8 cellular contexts compared by ENCODE assay signal in the genomic region with DNA sequence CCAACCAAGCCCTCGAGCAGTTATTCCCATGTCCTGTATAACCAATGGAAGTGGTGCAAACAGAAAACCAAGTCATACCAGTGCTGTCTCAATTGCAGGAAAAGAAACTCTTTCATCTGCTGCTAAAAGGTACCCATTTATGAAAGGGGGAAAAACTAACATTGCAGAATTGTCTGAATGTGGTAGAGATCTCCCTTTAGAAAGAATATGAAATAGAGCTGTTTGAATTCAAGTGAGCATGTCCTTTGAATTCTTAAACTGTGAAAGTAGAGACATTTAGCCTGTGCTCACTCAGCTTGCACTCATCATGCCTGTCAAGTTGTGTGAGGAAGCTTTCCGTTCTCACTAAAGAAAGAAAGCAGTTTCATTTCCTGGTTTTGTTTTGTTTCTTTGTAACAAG.
DNase-seq lines count a peak whose midpoint lies in the region; ATAC-seq and TF ChIP-seq lines count a peak whose summit lies in the region.

No MANE protein-coding gene starts in this region.

- no peaks in the 10 kb centered on the region for H3K9me3 ChIP-seq in CD4-positive, alpha-beta T cell (ENCODE audit: control insufficient read depth, low read length)

- no peaks in the 10 kb centered on the region for H3K9me3 Mint-ChIP-seq in CD4-positive, alpha-beta T cell
- H3K9me3 Mint-ChIP-seq in activated T-helper 2 cell treated with anti-CD3 and anti-CD28 coated beads, Interferon-gamma antibody, Interleukin-2, Interleukin-4, amounts not matched to agents 10 μg/mL and 5 μg/mL and 100 μg/mL, durations not matched to agents 14 hours and 24 hours and 36 hours = peaks cover 4% of the 10 kb centered on the region

- POLR2A ChIA-PET in CD4-positive, alpha-beta T cell (lab: Charles Lee) = interaction anchor here (1.0 kb wide), 1 partner anchor 10 kb away, joined by 6 read pairs; no protein-coding TSS in a partner anchor

- no peak for DNase-seq in CD4-positive, alpha-beta T cell
- DNase-seq in activated T-helper 2 cell treated with anti-CD3 and anti-CD28 coated beads, Interferon-gamma antibody, Interleukin-2, Interleukin-4, amounts not matched to agents 10 μg/mL and 5 μg/mL and 100 μg/mL, durations not matched to agents 14 hours and 24 hours and 36 hours (ENCODE audit: low spot score) = no peak
- DNase-seq in NCI-H1694 treated with DMSO at 0.1 percent for 48 hours (lab: John Stamatoyannopoulos, UW) (no peak), posterior cingulate gyrus (no peak)
- no peak for DNase-seq in stimulated activated naive CD4-positive, alpha-beta T cell (lab: John Stamatoyannopoulos, UW)
- no peak for DNase-seq in activated CD4-positive, CD25-positive, alpha-beta regulatory T cell treated with anti-CD3 and anti-CD28 coated beads, Interleukin-2, amount 50 U/mL, for 72 hours

- no peak for ATAC-seq in CD4-positive, alpha-beta T cell (ENCODE audit: poor library complexity)
- ATAC-seq in GM19043 (IDR thresholded peaks at IDR 0.05; ENCODE audit: low read depth, unreplicated experiment) (peak; percentile 80), HG03064 (IDR thresholded peaks at IDR 0.05; ENCODE audit: low read depth, unreplicated experiment) (peak; percentile 65)

- peaks cover 86% of the 10 kb centered on the region for H3K36me3 Mint-ChIP-seq in CD4-positive, alpha-beta T cell (ENCODE audit: low read depth)
- peaks cover 43% of the 10 kb centered on the region for H3K36me3 Mint-ChIP-seq in activated T-helper 2 cell treated with anti-CD3 and anti-CD28 coated beads, Interferon-gamma antibody, Interleukin-2, Interleukin-4, amounts not matched to agents 10 μg/mL and 5 μg/mL and 100 μg/mL, durations not matched to agents 14 hours and 24 hours and 36 hours (ENCODE audit: low read depth)

- intact Hi-C loops in CD4-positive, alpha-beta T cell (cut with DNase I, micrococcal nuclease) = loop anchor here in 1 of 2 experiments (5.0 kb wide), 1 partner anchor 41 kb away; no protein-coding TSS in a partner anchor
- intact Hi-C loops in activated T-helper 2 cell treated with anti-CD3 and anti-CD28 coated beads, Interferon-gamma antibody, Interleukin-2, Interleukin-4, amounts not matched to agents 10 μg/mL and 5 μg/mL and 100 μg/mL, durations not matched to agents 14 hours and 24 hours and 36 hours (cut with micrococcal nuclease) = loop anchor here (1.0 kb wide), 1 partner anchor 105 kb away; a partner anchor contains a TSS
- intact Hi-C loops in posterior cingulate gyrus (cut with DNase I) = no loop called here

- no peak for TF ChIP-seq CTCF in CD4-positive, alpha-beta T cell (IDR thresholded peaks at IDR 0.05)

- H3K27ac Mint-ChIP-seq in CD4-positive, alpha-beta T cell = peak overlapping the region; percentile 45
- H3K27ac Mint-ChIP-seq in activated T-helper 2 cell treated with anti-CD3 and anti-CD28 coated beads, Interferon-gamma antibody, Interleukin-2, Interleukin-4, amounts not matched to agents 10 μg/mL and 5 μg/mL and 100 μg/mL, durations not matched to agents 14 hours and 24 hours and 36 hours = peak overlapping the region; percentile 61

- no peaks in the 10 kb centered on the region for H3K27me3 ChIP-seq in CD4-positive, alpha-beta T cell (ENCODE audit: control insufficient read depth, insufficient read depth, low read length)

- peaks cover 56% of the 10 kb centered on the region for H3K4me1 Mint-ChIP-seq in CD4-positive, alpha-beta T cell (ENCODE audit: low read depth)
- peaks cover 37% of the 10 kb centered on the region for H3K4me1 Mint-ChIP-seq in activated T-helper 2 cell treated with anti-CD3 and anti-CD28 coated beads, Interferon-gamma antibody, Interleukin-2, Interleukin-4, amounts not matched to agents 10 μg/mL and 5 μg/mL and 100 μg/mL, durations not matched to agents 14 hours and 24 hours and 36 hours (ENCODE audit: low read depth)

- H3K27ac ChIP-seq in CD4-positive, alpha-beta T cell (ENCODE audit: low read depth, low read length) = no peak overlapping the region

- peak overlapping the region; percentile 23 for H3K4me3 Mint-ChIP-seq in CD4-positive, alpha-beta T cell
- H3K4me3 Mint-ChIP-seq in activated T-helper 2 cell treated with anti-CD3 and anti-CD28 coated beads, Interferon-gamma antibody, Interleukin-2, Interleukin-4, amounts not matched to agents 10 μg/mL and 5 μg/mL and 100 μg/mL, durations not matched to agents 14 hours and 24 hours and 36 hours (ENCODE audit: low read depth) = peak overlapping the region; percentile 33

- H3K27me3 Mint-ChIP-seq in CD4-positive, alpha-beta T cell = no peaks in the 10 kb centered on the region
- H3K27me3 Mint-ChIP-seq in activated T-helper 2 cell treated with anti-CD3 and anti-CD28 coated beads, Interferon-gamma antibody, Interleukin-2, Interleukin-4, amounts not matched to agents 10 μg/mL and 5 μg/mL and 100 μg/mL, durations not matched to agents 14 hours and 24 hours and 36 hours (ENCODE audit: low read depth) = no peaks in the 10 kb centered on the region

- CTCF ChIA-PET in CD4-positive, alpha-beta T cell (lab: Charles Lee) = interaction anchor here (1.0 kb wide), 1 partner anchor 11 kb away, joined by 3 read pairs; no protein-coding TSS in a partner anchor
